Comparison of ENCODE assay signal across 12 cellular contexts in genomic region chr5:173969167-173970049, GRCh38. TPM values are rescaled to one million over a fixed set of nuclear protein-coding genes. Genes with fewer than 3 reads are reported as not detected.
DNase-seq lines count a peak whose midpoint lies in the region; ATAC-seq and TF ChIP-seq lines count a peak whose summit lies in the region.
"Had no signal": no experiment of that assay in that cellular context is flagged by ENCODE, and none has a peak within 500 bp of the region (broad histone marks: within the 10 kb centered on the region; RNA-seq: fewer than 3 reads in every experiment).

No MANE protein-coding gene starts in this region.

- H3K27ac ChIP-seq in GM23248 = no peak overlapping the region
- H3K27ac ChIP-seq in epithelial cell of prostate = peak overlapping the region; percentile 47
- no peak overlapping the region for H3K27ac ChIP-seq in trophoblast cell (ENCODE audit: low read depth, low read length)
- H3K27ac ChIP-seq in colonic mucosa = no peak overlapping the region

- no peaks in the 10 kb centered on the region for H3K9me3 ChIP-seq in GM23248 (ENCODE audit: low read depth)
- H3K9me3 ChIP-seq in trophoblast cell (ENCODE audit: insufficient read depth, low read depth, low read length) = no peaks in the 10 kb centered on the region
- no peaks in the 10 kb centered on the region for H3K9me3 ChIP-seq in colonic mucosa

- DNase-seq in GM23248 = peak; percentile 72
- DNase-seq in NCI-H82 (lab: John Stamatoyannopoulos, UW) = peak; percentile 79
- peak; percentile 53 for DNase-seq in epithelial cell of prostate (ENCODE audit: low read depth, low spot score)
- peak; percentile 93 to 96 for DNase-seq in trophoblast cell
- no peak for DNase-seq in colonic mucosa
- DNase-seq: activated T-cell treated with anti-CD3 and anti-CD28 coated beads for 4 hours; effector CD4-positive, alpha-beta T cell; small intestine; SW 1271 had no signal

- no peak overlapping the region for H3K4me3 ChIP-seq in GM23248
- H3K4me3 ChIP-seq in trophoblast cell (ENCODE audit: low read depth, low read length) = no peak overlapping the region
- no peak overlapping the region for H3K4me3 ChIP-seq in colonic mucosa

- intact Hi-C loops in colonic mucosa (cut with DNase I) = no loop called here

- H3K9ac ChIP-seq in GM23248 (no peak overlapping the region), trophoblast cell (ENCODE audit: low read length) (no peak overlapping the region), colonic mucosa (ENCODE audit: low read depth in 2 of 2, low read length in 2 of 2) (no peak overlapping the region)

- peak overlapping the region; percentile 2 for H2BK12ac ChIP-seq in trophoblast cell (ENCODE audit: low read length)

- no peak overlapping the region for H2AK5ac ChIP-seq in trophoblast cell (ENCODE audit: low read length)

- no peaks in the 10 kb centered on the region for H3K4me1 ChIP-seq in GM23248 (ENCODE audit: insufficient read depth)
- peaks cover 7 to 16% of the 10 kb centered on the region in 2 experiments for H3K4me1 ChIP-seq in trophoblast cell (ENCODE audit: control insufficient read depth in 1 of 2, insufficient read depth in 2 of 2, low read length in 2 of 2)
- no peaks in the 10 kb centered on the region for H3K4me1 ChIP-seq in colonic mucosa

- H2BK5ac ChIP-seq in trophoblast cell (ENCODE audit: low read depth, low read length, poor library complexity) = no peak overlapping the region

- in situ Hi-C loops in GM23248 (cut with MboI) = loop anchor here (5.0 kb wide), 1 partner anchor 352 kb away; the partner anchor contains the start of gene BOD1

- H3K23ac ChIP-seq in trophoblast cell (ENCODE audit: low read length) = no peak overlapping the region

- no peaks in the 10 kb centered on the region for H4K20me1 ChIP-seq in GM23248 (ENCODE audit: insufficient read depth)

- H3K79me2 ChIP-seq in GM23248 (ENCODE audit: insufficient read depth) (no peaks in the 10 kb centered on the region), trophoblast cell (ENCODE audit: control insufficient read depth, insufficient read depth, low read length, poor library complexity) (no peaks in the 10 kb centered on the region)

- H4K12ac ChIP-seq in trophoblast cell (ENCODE audit: low read depth, low read length) = no peak overlapping the region

- H3K14ac ChIP-seq in trophoblast cell (ENCODE audit: low read length) = peak overlapping the region; percentile 2

- peak overlapping the region; percentile 16 for H4K91ac ChIP-seq in trophoblast cell (ENCODE audit: low read depth, low read length)

- no peaks in the 10 kb centered on the region for H3K36me3 ChIP-seq in GM23248 (ENCODE audit: low read depth)
- no peaks in the 10 kb centered on the region for H3K36me3 ChIP-seq in trophoblast cell (ENCODE audit: control insufficient read depth in 1 of 2, insufficient read depth in 2 of 2, low read length in 2 of 2)
- H3K36me3 ChIP-seq in colonic mucosa = no peaks in the 10 kb centered on the region

- H3K4ac ChIP-seq in trophoblast cell (ENCODE audit: low read depth, low read length) = no peak overlapping the region

- no peaks in the 10 kb centered on the region for H3K9me2 ChIP-seq in GM23248 (ENCODE audit: insufficient read depth)

- no peak for TF ChIP-seq CTCF in colonic mucosa (IDR thresholded peaks at IDR 0.05)

- ATAC-seq in HG03457 (IDR thresholded peaks at IDR 0.05; ENCODE audit: unreplicated experiment) (no peak), HG02884 (IDR thresholded peaks at IDR 0.05; ENCODE audit: unreplicated experiment) (no peak)

- peak overlapping the region; percentile 1 for H2BK120ac ChIP-seq in trophoblast cell (ENCODE audit: insufficient read depth, low read length, poor library complexity)

- no peak overlapping the region for H4K8ac ChIP-seq in trophoblast cell (ENCODE audit: low read depth, low read length)

- H2AFZ ChIP-seq in GM23248 (no peak overlapping the region), trophoblast cell (ENCODE audit: insufficient read depth, low read length, poor library complexity) (no peak overlapping the region)

- 82 to 86% methylated on average over 11 to 12 of the region's 12 CpGs for WGBS in GM23248 (ENCODE audit: low coverage in 1 of 2, low lambda C conversion rate in 2 of 2, missing lambda C conversion rate in 2 of 2), 2 experiments
- no CpG with 5 or more reads among the region's 12 CpGs for WGBS in trophoblast cell (ENCODE audit: extremely low coverage, insufficient coverage, insufficient read length)

- peaks cover 3% of the 10 kb centered on the region for H3K79me1 ChIP-seq in trophoblast cell (ENCODE audit: low read length)

- no peak overlapping the region for H3K18ac ChIP-seq in trophoblast cell (ENCODE audit: low read length)

- H3K27me3 ChIP-seq in GM23248 (replicated peaks; ENCODE audit: insufficient read depth) (no peaks in the 10 kb centered on the region), trophoblast cell (ENCODE audit: insufficient read depth, low read length) (no peaks in the 10 kb centered on the region), colonic mucosa (no peaks in the 10 kb centered on the region)

- H3F3A ChIP-seq in GM23248 (ENCODE audit: insufficient read depth) = no peaks in the 10 kb centered on the region

- H3K4me2 ChIP-seq in GM23248 (ENCODE audit: unreplicated experiment) (no peak overlapping the region), trophoblast cell (ENCODE audit: low read length) (no peak overlapping the region)

RNA-seq across cellular contexts. Expression of gene C5orf47, which starts 19.6 kb away (rescaled TPM):
- not detected in 2 replicates for total RNA-seq in GM23248 (2014; rRNA removed; shearing (Covaris generic))
- not detected in 2 replicates for polyA plus RNA-seq in GM23248 (2016; fragmentation: Nextera tagmentation; extraction: Ambion mirVana)
- 0.04 and 0.12 TPM in 2 replicates for polyA plus RNA-seq in trophoblast cell (2013)
- total RNA-seq in colonic mucosa = not detected
- total RNA-seq: kidney epithelial cell had no signal
- polyA plus RNA-seq: small intestine had no signal
